In genomic region chr6:125733516-125734300, GRCh38 we compare ENCODE assay signal across 24 cellular contexts. TPM values are rescaled to one million over a fixed set of nuclear protein-coding genes. Genes with fewer than 3 reads are reported as not detected.
DNase-seq lines count a peak whose midpoint lies in the region; FAIRE-seq lines count a peak whose summit lies in the region.
"Had no signal": no experiment of that assay in that cellular context is flagged by ENCODE, and none has a peak within 500 bp of the region (broad histone marks: within the 10 kb centered on the region; RNA-seq: fewer than 3 reads in every experiment).

No MANE protein-coding gene starts in this region.

- no peak for FAIRE-seq in small intestine (lab: Jason Lieb, UNC)
- FAIRE-seq: G401.6, GM12892, HTR-8/SVneo had no signal

- H3K9me3 ChIP-seq in small intestine (ENCODE audit: control insufficient read depth, low read depth), result no peaks in the 10 kb centered on the region
- H3K9me3 ChIP-seq: HAP-1 had no signal

- 88 to 90% (median 89%) methylated on average over 3 of the region's 3 CpGs for WGBS in small intestine, 3 donors

- no peaks in the 10 kb centered on the region for H3K27me3 ChIP-seq in small intestine (ENCODE audit: control insufficient read depth in 2 of 2, insufficient read depth in 2 of 2, low read length in 2 of 2)

- no peak overlapping the region for H3K4me3 ChIP-seq in small intestine (ENCODE audit: low read depth in 1 of 2, low read length in 2 of 2)
- H3K4me3 ChIP-seq: GM23248, HAP-1 had no signal

- no peaks in the 10 kb centered on the region for H3K36me3 ChIP-seq in small intestine (ENCODE audit: control insufficient read depth in 2 of 2, insufficient read depth in 2 of 2, low read length in 2 of 2)
- H3K36me3 ChIP-seq: HAP-1 had no signal

- H3K27ac ChIP-seq in small intestine (ENCODE audit: low read depth in 1 of 2, low read length in 1 of 2), result no peak overlapping the region
- H3K27ac ChIP-seq: 22Rv1, C4-2B, GM23248 had no signal

- H3K4me1 ChIP-seq in small intestine (ENCODE audit: control insufficient read depth in 2 of 2, insufficient read depth in 1 of 2, low read depth in 1 of 2, low read length in 1 of 2), result no peaks in the 10 kb centered on the region
- H3K4me1 ChIP-seq: HAP-1 had no signal

- DNase-seq in NCI-H1105 treated with DMSO at 0.1 percent for 48 hours (lab: John Stamatoyannopoulos, UW) (peak; percentile 92), NCI-H1105 (lab: John Stamatoyannopoulos, UW) (no peak), NCI-H69 (lab: John Stamatoyannopoulos, UW) (peak; percentile 43), globus pallidus (ENCODE audit: low spot score) (peak; percentile 77), superior temporal gyrus (ENCODE audit: extremely low spot score) (peak; percentile 77), T-helper 2 cell (no peak), HCEC 1CT (no peak), small intestine (no peak)
- DNase-seq: ACHN; CD8-positive, alpha-beta memory T cell; GM23248; KG1; NCI-H1092 treated with DMSO at 0.1 percent for 48 hours; NCI-H2081 treated with DMSO at 0.1 percent for 48 hours; NCI-H2227 treated with DMSO at 0.1 percent for 48 hours; NCI-H510A; NCI-H774; Right ventricle myocardium superior had no signal

RNA-seq across cellular contexts. Expression of gene HEY2, which starts 15.7 kb away (rescaled TPM):
- polyA plus RNA-seq in small intestine, result 1 to 10 TPM in 1 of 3 donors, under 1 TPM in 1, not detected in 1; 0.81 to 3.8 TPM
- polyA plus RNA-seq: GM23248 had no signal

RNA-seq across cellular contexts. Expression of gene NCOA7, which starts 57.1 kb away (rescaled TPM):
- polyA plus RNA-seq in small intestine, result 10 to 100 TPM; 10.7 to 42.3 (median 11.3) TPM

Comparison
In these comparisons a context has a peak if more than half of its experiments do, and no peak if none do; other contexts are left out.
1. DNase-seq: peak in NCI-H1105 treated with DMSO at 0.1 percent for 48 hours (single experiment), NCI-H69 (single experiment), globus pallidus (single experiment) and superior temporal gyrus (single experiment); none in NCI-H1105 (single experiment), T-helper 2 cell (0 of 5), HCEC 1CT (single experiment) and small intestine (single experiment).